31 cellular contexts compared by ENCODE assay signal in genomic region chr1:20648946-20649345, GRCh38.
"Had no signal": no experiment of that assay in that cellular context is flagged by ENCODE, and none has a peak within 500 bp of the region (broad histone marks: within the 10 kb centered on the region; RNA-seq: fewer than 3 reads in every experiment).

No MANE protein-coding gene starts in this region.

- ATAC-seq: activated CD4-positive, CD25-positive, alpha-beta regulatory T cell treated with anti-CD3 and anti-CD28 coated beads, Interleukin-2, amount 50 U/mL, for 24 hours; left ventricle myocardium superior; mucosa of descending colon; pancreas; sciatic nerve; stimulated activated memory B cell treated with anti-CD40 and anti-IgM and Interleukin-4, amounts not matched to agents 10 μg/mL and 1 μg/mL and 100 μg/mL, for 72 hours; upper lobe of right lung had no signal

- H3K4me3 ChIP-seq: esophagus squamous epithelium, mucosa of descending colon, pancreas, prostate gland, skin epidermis, suprapubic skin, tibial artery, upper lobe of right lung had no signal

- H3K27me3 ChIP-seq: brain microvascular endothelial cell, esophagus squamous epithelium, pancreas, suprapubic skin, tibial artery, upper lobe of right lung had no signal

- H3K9me3 ChIP-seq: esophagus squamous epithelium, mucosa of descending colon, pancreas, prostate gland, suprapubic skin, tibial artery, upper lobe of right lung had no signal

- H3K9me3 Mint-ChIP-seq: nephron progenitor cell; stimulated activated memory B cell treated with anti-CD40 and anti-IgM and Interleukin-4, amounts not matched to agents 10 μg/mL and 1 μg/mL and 100 μg/mL, for 72 hours had no signal

- FAIRE-seq: astrocyte, islet of Langerhans, pancreas, TTC549 had no signal

- H3K27ac Mint-ChIP-seq: activated naive CD8-positive, alpha-beta T cell; nephron progenitor cell; stimulated activated memory B cell treated with anti-CD40 and anti-IgM and Interleukin-4, amounts not matched to agents 10 μg/mL and 1 μg/mL and 100 μg/mL, for 72 hours had no signal

- H3K27ac ChIP-seq: brain microvascular endothelial cell, esophagus squamous epithelium, pancreas, prostate gland, skin epidermis, suprapubic skin, tibial artery, upper lobe of right lung, VCaP had no signal

- H3K4me1 ChIP-seq: esophagus squamous epithelium, pancreas, prostate gland, suprapubic skin, tibial artery, upper lobe of right lung had no signal

- DNase-seq: activated CD4-positive, alpha-beta T cell treated with anti-CD3 and anti-CD28 coated beads for 48 hours; activated CD4-positive, alpha-beta T cell treated with anti-CD3 and anti-CD28 coated beads, Interleukin-2, amount 50 U/mL, for 48 hours; activated CD8-positive, alpha-beta memory T cell treated with anti-CD3 and anti-CD28 coated beads for 24 hours; activated gamma-delta T cell; amniotic stem cell; brain microvascular endothelial cell; caudate nucleus; cortex of kidney; esophagus squamous epithelium; foreskin melanocyte; left ventricle myocardium superior; mucosa of descending colon; nephron progenitor cell; pancreas; retina; stimulated activated CD4-positive, alpha-beta T cell treated with anti-CD3 and anti-CD28 coated beads, Interleukin-12 subunit alpha, Interleukin-12 subunit beta, amount 100 ng/mL, for 4 hours; stimulated activated CD4-positive, alpha-beta T cell treated with anti-CD3 and anti-CD28 coated beads, Interleukin-4, amount 100 ng/mL, for 24 hours; T-helper 1 cell; tibial artery; upper lobe of right lung had no signal
